Comparison of ENCODE assay signal across 25 cellular contexts in genomic region chr10:6298428-6298827, GRCh38.
DNase-seq lines count a peak whose midpoint lies in the region; ATAC-seq and TF ChIP-seq lines count a peak whose summit lies in the region.
"Had no signal": no experiment of that assay in that cellular context is flagged by ENCODE, and none has a peak within 500 bp of the region (broad histone marks: within the 10 kb centered on the region; RNA-seq: fewer than 3 reads in every experiment).

No MANE protein-coding gene starts in this region.

- TF ChIP-seq CTCF in Calu3 (IDR thresholded peaks at IDR 0.05; ENCODE audit: unreplicated experiment) = no peak
- TF ChIP-seq CTCF in RWPE2 (IDR thresholded peaks at IDR 0.05; ENCODE audit: poor library complexity, severe bottlenecking) = no peak
- no peak for TF ChIP-seq CTCF in hepatocyte (IDR thresholded peaks at IDR 0.05; ENCODE audit: poor library complexity)
- no peak for TF ChIP-seq CTCF in stomach (IDR thresholded peaks at IDR 0.05)
- no peak for TF ChIP-seq CTCF in neural progenitor cell (IDR thresholded peaks at IDR 0.05)

- H3K27ac ChIP-seq in RWPE2 (ENCODE audit: poor library complexity, severe bottlenecking) = peak overlapping the region; percentile 55
- peak overlapping the region; percentile 89 for H3K27ac ChIP-seq in hepatocyte
- H3K27ac ChIP-seq in stomach = peak overlapping the region; percentile 62 to 75 (median 70)
- H3K27ac ChIP-seq in neural progenitor cell = no peak overlapping the region
- H3K27ac ChIP-seq: adrenal gland, brain microvascular endothelial cell, SJSA1 had no signal

- H3K79me2 ChIP-seq in hepatocyte (no peaks in the 10 kb centered on the region), neural progenitor cell (ENCODE audit: low read depth) (no peaks in the 10 kb centered on the region)

- H3K27me3 Mint-ChIP-seq in Calu3 (ENCODE audit: unreplicated experiment) = no peaks in the 10 kb centered on the region
- H3K27me3 Mint-ChIP-seq in neural progenitor cell (ENCODE audit: insufficient read depth, low read depth) = peaks cover 2% of the 10 kb centered on the region
- H3K27me3 Mint-ChIP-seq in activated T-helper 1 cell treated with anti-CD3 and anti-CD28 coated beads, Interleukin-12 subunit alpha, Interleukin-12 subunit beta, Interleukin-2, Interleukin-4 antibody, amounts not matched to agents 30 ng/mL and 10 ng/mL and 1 ng/mL, durations not matched to agents 14 hours and 24 hours and 36 hours (ENCODE audit: insufficient read depth) = no peaks in the 10 kb centered on the region
- H3K27me3 Mint-ChIP-seq: activated T-cell treated with anti-CD3 and anti-CD28 coated beads, Interleukin-2, amount 50 U/mL, for 24 hours; natural killer cell treated with Interleukin-12 subunit alpha and Interleukin-12 subunit beta and Interleukin-15 and Interleukin-18, amount 100 ng/mL, for 72 hours had no signal

- H4K20me1 ChIP-seq in hepatocyte (ENCODE audit: insufficient read depth, poor library complexity, severe bottlenecking) (no peaks in the 10 kb centered on the region), neural progenitor cell (ENCODE audit: low read depth) (no peaks in the 10 kb centered on the region)

- H3F3A ChIP-seq in neural progenitor cell (ENCODE audit: low read depth) = no peaks in the 10 kb centered on the region

- no peaks in the 10 kb centered on the region for H3K27me3 ChIP-seq in RWPE2 (ENCODE audit: insufficient read depth, poor library complexity, severe bottlenecking)
- no peaks in the 10 kb centered on the region for H3K27me3 ChIP-seq in hepatocyte
- no peaks in the 10 kb centered on the region for H3K27me3 ChIP-seq in stomach
- no peaks in the 10 kb centered on the region for H3K27me3 ChIP-seq in neural progenitor cell
- H3K27me3 ChIP-seq: adrenal gland, brain microvascular endothelial cell, SJSA1 had no signal

- H3K9me2 ChIP-seq in hepatocyte (replicated peaks; ENCODE audit: insufficient read depth) = no peaks in the 10 kb centered on the region

- H3K27ac Mint-ChIP-seq in Calu3 (ENCODE audit: unreplicated experiment) (peak overlapping the region; percentile 98), neural progenitor cell (no peak overlapping the region)
- no peak overlapping the region for H3K27ac Mint-ChIP-seq in activated T-helper 1 cell treated with anti-CD3 and anti-CD28 coated beads, Interleukin-12 subunit alpha, Interleukin-12 subunit beta, Interleukin-2, Interleukin-4 antibody, amounts not matched to agents 30 ng/mL and 10 ng/mL and 1 ng/mL, durations not matched to agents 14 hours and 24 hours and 36 hours

- H3K36me3 ChIP-seq in RWPE2 (ENCODE audit: low read depth) = no peaks in the 10 kb centered on the region
- no peaks in the 10 kb centered on the region for H3K36me3 ChIP-seq in hepatocyte (replicated peaks; ENCODE audit: insufficient read depth, low read depth)
- no peaks in the 10 kb centered on the region for H3K36me3 ChIP-seq in stomach
- no peaks in the 10 kb centered on the region for H3K36me3 ChIP-seq in neural progenitor cell
- H3K36me3 ChIP-seq: adrenal gland, brain microvascular endothelial cell, SJSA1 had no signal

- TF ChIP-seq POLR2A in stomach (IDR thresholded peaks at IDR 0.05) = no peak

- H3K4me3 ChIP-seq in RWPE2 (ENCODE audit: severe bottlenecking) = no peak overlapping the region
- H3K4me3 ChIP-seq in hepatocyte = no peak overlapping the region
- no peak overlapping the region for H3K4me3 ChIP-seq in stomach
- H3K4me3 ChIP-seq in neural progenitor cell = no peak overlapping the region
- H3K4me3 ChIP-seq: adrenal gland, SJSA1, skin epidermis had no signal

- H3K4me2 ChIP-seq in hepatocyte = peak overlapping the region; percentile 15
- H3K4me2 ChIP-seq in neural progenitor cell = no peak overlapping the region

- no peaks in the 10 kb centered on the region for H3K9me3 ChIP-seq in RWPE2 (ENCODE audit: severe bottlenecking)
- H3K9me3 ChIP-seq in hepatocyte (ENCODE audit: low read depth) = no peaks in the 10 kb centered on the region
- H3K9me3 ChIP-seq in stomach = no peaks in the 10 kb centered on the region
- no peaks in the 10 kb centered on the region for H3K9me3 ChIP-seq in neural progenitor cell (ENCODE audit: low read depth)
- H3K9me3 ChIP-seq: adrenal gland, SJSA1 had no signal

- H3K4me1 Mint-ChIP-seq in Calu3 (ENCODE audit: low read depth, unreplicated experiment) (peaks cover 93% of the 10 kb centered on the region), neural progenitor cell (peaks cover 23% of the 10 kb centered on the region)
- peaks cover 76% of the 10 kb centered on the region for H3K4me1 Mint-ChIP-seq in activated T-helper 1 cell treated with anti-CD3 and anti-CD28 coated beads, Interleukin-12 subunit alpha, Interleukin-12 subunit beta, Interleukin-2, Interleukin-4 antibody, amounts not matched to agents 30 ng/mL and 10 ng/mL and 1 ng/mL, durations not matched to agents 14 hours and 24 hours and 36 hours (ENCODE audit: low read depth)

- H3K9ac ChIP-seq in neural progenitor cell = no peak overlapping the region

- no peak overlapping the region for H2AFZ ChIP-seq in hepatocyte
- no peak overlapping the region for H2AFZ ChIP-seq in neural progenitor cell (replicated peaks)

- DNase-seq in Calu3 (no peak), RWPE2 (ENCODE audit: low spot score) (no peak), hepatocyte (ENCODE audit: low spot score) (no peak), stomach (no peak), neural progenitor cell (ENCODE audit: low spot score) (no peak)
- no peak for DNase-seq in activated T-helper 1 cell treated with anti-CD3 and anti-CD28 coated beads, Interleukin-12 subunit alpha, Interleukin-12 subunit beta, Interleukin-2, Interleukin-4 antibody, amounts not matched to agents 30 ng/mL and 10 ng/mL and 1 ng/mL, durations not matched to agents 14 hours and 24 hours and 36 hours (ENCODE audit: low spot score)
- DNase-seq: activated CD4-positive, alpha-beta T cell treated with anti-CD3 and anti-CD28 coated beads for 1 hour; activated CD8-positive, alpha-beta memory T cell treated with anti-CD3 and anti-CD28 coated beads for 24 hours; activated naive CD4-positive, alpha-beta T cell treated with Interleukin-2 at 50 U/mL for 16 hours; activated T-cell treated with anti-CD3 and anti-CD28 coated beads, Interleukin-2, amount 50 U/mL, for 24 hours; brain microvascular endothelial cell; DMS 273 treated with DMSO at 0.1 percent for 48 hours; effector CD4-positive, alpha-beta T cell; GOT3; NCI-H1092; NCI-H187 treated with DMSO at 0.1 percent for 48 hours; NCI-H526 treated with DMSO at 0.1 percent for 48 hours; retina; stimulated activated CD8-positive, alpha-beta memory T cell treated with anti-CD3 and anti-CD28 coated beads, Interleukin-4, amount 100 ng/mL, for 48 hours had no signal

- H3K9me3 Mint-ChIP-seq in Calu3 (ENCODE audit: low read depth, unreplicated experiment) = peaks cover 5% of the 10 kb centered on the region
- peaks cover 6% of the 10 kb centered on the region for H3K9me3 Mint-ChIP-seq in neural progenitor cell
- peaks cover 13% of the 10 kb centered on the region for H3K9me3 Mint-ChIP-seq in activated T-helper 1 cell treated with anti-CD3 and anti-CD28 coated beads, Interleukin-12 subunit alpha, Interleukin-12 subunit beta, Interleukin-2, Interleukin-4 antibody, amounts not matched to agents 30 ng/mL and 10 ng/mL and 1 ng/mL, durations not matched to agents 14 hours and 24 hours and 36 hours

- BruUV-seq in Calu3 (replicated peaks; lab: Mats Ljungman, UMichigan) = no TSS peak

- CTCF ChIA-PET in Calu3 (lab: Charles Lee) = interaction anchor here (0.9 to 1.0 kb wide), 2 partner anchors 23 to 89 kb away, joined by 3 to 5 read pairs; no protein-coding TSS in a partner anchor

- ATAC-seq in RWPE2 (ENCODE audit: low read depth) (no peak), GM19455 (IDR thresholded peaks at IDR 0.05; ENCODE audit: unreplicated experiment) (no peak)
- ATAC-seq: natural killer cell treated with Interleukin-12 subunit alpha and Interleukin-12 subunit beta and Interleukin-15 and Interleukin-18, amount 100 ng/mL, for 72 hours; Panc1 had no signal

- peaks cover 52% of the 10 kb centered on the region for H3K36me3 Mint-ChIP-seq in Calu3 (ENCODE audit: insufficient read depth, unreplicated experiment)
- H3K36me3 Mint-ChIP-seq in neural progenitor cell = peaks cover 4% of the 10 kb centered on the region
- H3K36me3 Mint-ChIP-seq in activated T-helper 1 cell treated with anti-CD3 and anti-CD28 coated beads, Interleukin-12 subunit alpha, Interleukin-12 subunit beta, Interleukin-2, Interleukin-4 antibody, amounts not matched to agents 30 ng/mL and 10 ng/mL and 1 ng/mL, durations not matched to agents 14 hours and 24 hours and 36 hours (ENCODE audit: low read depth) = peaks cover 26% of the 10 kb centered on the region
- H3K36me3 Mint-ChIP-seq: natural killer cell treated with Interleukin-12 subunit alpha and Interleukin-12 subunit beta and Interleukin-15 and Interleukin-18, amount 100 ng/mL, for 72 hours had no signal

- intact Hi-C loops in Calu3 (cut with micrococcal nuclease; ENCODE audit: unreplicated experiment) = loop anchor here (2.0 to 10.0 kb wide), 4 partner anchors 16 to 324 kb away; partner anchors contain the start of genes IL15RA and PFKFB3
- intact Hi-C loops in stomach (cut with DNase I; ENCODE audit: low total_unique reads) = no loop called here
- intact Hi-C loops in activated T-helper 1 cell treated with anti-CD3 and anti-CD28 coated beads, Interleukin-12 subunit alpha, Interleukin-12 subunit beta, Interleukin-2, Interleukin-4 antibody, amounts not matched to agents 30 ng/mL and 10 ng/mL and 1 ng/mL, durations not matched to agents 14 hours and 24 hours and 36 hours (cut with micrococcal nuclease) = no loop called here

- H3K4me1 ChIP-seq in RWPE2 (ENCODE audit: insufficient read depth, poor library complexity, severe bottlenecking) = peaks cover 35% of the 10 kb centered on the region
- H3K4me1 ChIP-seq in hepatocyte (ENCODE audit: insufficient read depth) = peaks cover 37% of the 10 kb centered on the region
- H3K4me1 ChIP-seq in stomach = peaks cover 34 to 69% (median 44%) of the 10 kb centered on the region in 4 donors
- no peaks in the 10 kb centered on the region for H3K4me1 ChIP-seq in neural progenitor cell
- H3K4me1 ChIP-seq: adrenal gland had no signal

- 99% methylated on average over 5 of the region's 5 CpGs for WGBS in hepatocyte (ENCODE audit: low lambda C conversion rate, missing lambda C conversion rate)
- WGBS in stomach, 5 donors = 91 to 97% (median 93%) methylated on average over 5 of the region's 5 CpGs

- no peak for TF ChIP-seq EP300 in stomach (IDR thresholded peaks at IDR 0.05)

- H3K4me3 Mint-ChIP-seq in Calu3 (ENCODE audit: low read depth, unreplicated experiment) = peak overlapping the region; percentile 43
- no peak overlapping the region for H3K4me3 Mint-ChIP-seq in neural progenitor cell
- H3K4me3 Mint-ChIP-seq in activated T-helper 1 cell treated with anti-CD3 and anti-CD28 coated beads, Interleukin-12 subunit alpha, Interleukin-12 subunit beta, Interleukin-2, Interleukin-4 antibody, amounts not matched to agents 30 ng/mL and 10 ng/mL and 1 ng/mL, durations not matched to agents 14 hours and 24 hours and 36 hours = no peak overlapping the region
